In the genomic region with DNA sequence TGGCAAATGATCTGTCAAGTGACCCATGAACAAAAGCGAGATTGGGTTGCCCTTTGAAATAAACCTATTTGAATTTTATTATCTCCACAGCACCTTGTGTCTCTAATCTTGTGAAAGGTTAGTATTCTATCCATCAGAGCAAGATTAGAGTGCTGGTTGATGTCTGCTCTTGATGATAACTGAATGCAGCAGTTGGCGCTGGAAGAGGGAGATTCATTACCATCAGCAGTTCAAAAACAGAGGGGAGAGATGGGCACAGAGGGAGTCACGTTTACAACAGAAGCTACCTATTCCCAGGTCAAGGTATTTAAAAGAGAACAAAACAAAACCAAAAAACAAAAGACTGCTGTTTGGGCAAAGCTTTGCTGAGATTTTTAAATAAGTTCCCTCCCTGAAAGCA, we compare ENCODE assay signal across 31 cellular contexts.
"Had no signal": no experiment of that assay in that cellular context is flagged by ENCODE, and none has a peak within 500 bp of the region (broad histone marks: within the 10 kb centered on the region; RNA-seq: fewer than 3 reads in every experiment).

No MANE protein-coding gene starts in this region.

- H3K79me2 ChIP-seq: parathyroid adenoma had no signal

- H3K9me3 Mint-ChIP-seq: mesothelial cell of epicardium; natural killer cell treated with Interleukin-12 subunit alpha and Interleukin-12 subunit beta and Interleukin-15 and Interleukin-18, amount 100 ng/mL, for 72 hours; neural progenitor cell; stimulated activated naive B cell treated with anti-CD40 and anti-IgM and Interleukin-4, amounts not matched to agents 10 μg/mL and 1 μg/mL and 100 μg/mL, for 72 hours; stimulated activated naive CD8-positive, alpha-beta T cell treated with anti-CD3 and anti-CD28 coated beads, Interleukin-15, Interleukin-2, amounts not matched to agents 100 ng/mL and 50 ng/mL, for 24 hours had no signal

- H3K36me3 Mint-ChIP-seq: immature natural killer cell; memory B cell; mesothelial cell of epicardium; naive B cell; natural killer cell treated with Interleukin-12 subunit alpha and Interleukin-12 subunit beta and Interleukin-15 and Interleukin-18, amount 100 ng/mL, for 72 hours; neural progenitor cell; stimulated activated naive B cell treated with anti-CD40 and anti-IgM and Interleukin-4, amounts not matched to agents 10 μg/mL and 1 μg/mL and 100 μg/mL, for 72 hours had no signal

- H3K4me3 ChIP-seq: esophagus squamous epithelium, heart right ventricle, lung, mucosa of descending colon, neural progenitor cell, right lobe of liver, thoracic aorta, tibial nerve, upper lobe of left lung had no signal

- FAIRE-seq: urothelium cell line had no signal

- DNase-seq: cortex of kidney; effector memory CD8-positive, alpha-beta T cell; esophagus squamous epithelium; foreskin melanocyte; glutamatergic neuron; heart right ventricle; hippocampal formation; immature natural killer cell; islet precursor cell; kidney glomerular epithelial cell; left colon; left ventricle myocardium superior; mucosa of descending colon; naive B cell; right lobe of liver; small intestine; stimulated activated CD4-positive, alpha-beta T cell treated with anti-CD3 and anti-CD28 coated beads, Interleukin-15, amount 100 ng/mL, for 24 hours; stimulated activated CD4-positive, alpha-beta T cell treated with anti-CD3 and anti-CD28 coated beads, Interleukin-2, amount 100 ng/mL, for 48 hours; stimulated activated naive B cell treated with anti-CD40 and anti-IgM and Interleukin-4, amounts not matched to agents 10 μg/mL and 1 μg/mL and 100 μg/mL, for 72 hours; upper lobe of left lung had no signal

- H2AFZ ChIP-seq: neural progenitor cell, parathyroid adenoma had no signal

- H3K27ac Mint-ChIP-seq: effector memory CD8-positive, alpha-beta T cell; immature natural killer cell; memory B cell; mesothelial cell of epicardium; naive B cell; natural killer cell treated with Interleukin-12 subunit alpha and Interleukin-12 subunit beta and Interleukin-15 and Interleukin-18, amount 100 ng/mL, for 72 hours; neural progenitor cell; progenitor cell of endocrine pancreas; stimulated activated naive B cell treated with anti-CD40 and anti-IgM and Interleukin-4, amounts not matched to agents 10 μg/mL and 1 μg/mL and 100 μg/mL, for 72 hours; stimulated activated naive CD8-positive, alpha-beta T cell treated with anti-CD3 and anti-CD28 coated beads, Interleukin-15, Interleukin-2, amounts not matched to agents 100 ng/mL and 50 ng/mL, for 24 hours had no signal

- H3K9ac ChIP-seq: neural progenitor cell, parathyroid adenoma had no signal

- H3K27me3 ChIP-seq: esophagus squamous epithelium, heart right ventricle, neural progenitor cell, right lobe of liver, tibial nerve, upper lobe of left lung had no signal

- H3K4me2 ChIP-seq: neural progenitor cell had no signal

- H3K27me3 Mint-ChIP-seq: memory B cell; naive B cell; natural killer cell treated with Interleukin-12 subunit alpha and Interleukin-12 subunit beta and Interleukin-15 and Interleukin-18, amount 100 ng/mL, for 72 hours; progenitor cell of endocrine pancreas; stimulated activated naive B cell treated with anti-CD40 and anti-IgM and Interleukin-4, amounts not matched to agents 10 μg/mL and 1 μg/mL and 100 μg/mL, for 72 hours had no signal

- H3K4me3 Mint-ChIP-seq: effector memory CD8-positive, alpha-beta T cell; immature natural killer cell; memory B cell; mesothelial cell of epicardium; naive B cell; natural killer cell treated with Interleukin-12 subunit alpha and Interleukin-12 subunit beta and Interleukin-15 and Interleukin-18, amount 100 ng/mL, for 72 hours; neural progenitor cell; stimulated activated naive B cell treated with anti-CD40 and anti-IgM and Interleukin-4, amounts not matched to agents 10 μg/mL and 1 μg/mL and 100 μg/mL, for 72 hours; stimulated activated naive CD8-positive, alpha-beta T cell treated with anti-CD3 and anti-CD28 coated beads, Interleukin-15, Interleukin-2, amounts not matched to agents 100 ng/mL and 50 ng/mL, for 24 hours had no signal

- H3K9me3 ChIP-seq: esophagus squamous epithelium, heart right ventricle, mucosa of descending colon, right lobe of liver, thoracic aorta, tibial nerve, upper lobe of left lung had no signal

- H3K4me1 Mint-ChIP-seq: immature natural killer cell; memory B cell; naive B cell; stimulated activated naive B cell treated with anti-CD40 and anti-IgM and Interleukin-4, amounts not matched to agents 10 μg/mL and 1 μg/mL and 100 μg/mL, for 72 hours had no signal

- H3K27ac ChIP-seq: esophagus squamous epithelium, heart right ventricle, neural progenitor cell, parathyroid adenoma, right lobe of liver, thoracic aorta, tibial nerve, upper lobe of left lung had no signal

- H3K4me1 ChIP-seq: esophagus squamous epithelium, heart right ventricle, parathyroid adenoma, right lobe of liver, tibial nerve, upper lobe of left lung had no signal

- H3K36me3 ChIP-seq: esophagus squamous epithelium, heart right ventricle, neural progenitor cell, right lobe of liver, thoracic aorta, tibial nerve, upper lobe of left lung had no signal
